Comparison of ENCODE assay signal across 1 cellular context in the genomic region with DNA sequence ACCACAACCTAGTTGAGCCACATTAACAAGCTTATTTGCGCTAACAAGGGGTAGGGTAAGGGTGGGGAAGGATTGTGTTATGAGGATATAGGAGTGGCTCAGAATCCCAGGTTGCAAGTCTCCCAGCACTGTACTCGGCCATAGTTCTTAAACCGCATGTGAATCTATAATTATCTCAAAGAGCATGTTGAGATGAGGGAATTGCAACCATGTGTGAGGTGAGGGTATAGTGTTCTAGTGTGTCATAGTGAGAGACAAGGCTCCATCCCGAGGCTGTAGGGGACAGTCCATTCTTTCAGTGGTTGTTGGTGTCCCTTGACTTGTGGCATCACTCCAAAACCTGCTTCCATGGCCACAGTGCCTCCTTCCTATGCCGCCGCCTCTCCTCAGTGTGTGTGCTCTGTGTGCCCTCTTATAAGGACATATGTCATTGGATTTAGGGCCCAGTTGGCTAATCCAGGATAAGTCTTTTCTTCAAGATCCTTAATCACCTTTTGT.
TF ChIP-seq lines count a peak whose summit lies in the region.

No MANE protein-coding gene starts in this region.

TF ChIP-seq in HepG2, 621 proteins besides CTCF, POLR2A, EP300 and RAD21:
- TF ChIP-seq MAFG (CRISPR knock-in tag; IDR thresholded peaks at IDR 0.05) (no peak), SSRP1 (CRISPR knock-in tag; IDR thresholded peaks at IDR 0.05) (peak; percentile 26; the same call in 1 of the 2 replicates)
- TF ChIP-seq, protein P1, sequence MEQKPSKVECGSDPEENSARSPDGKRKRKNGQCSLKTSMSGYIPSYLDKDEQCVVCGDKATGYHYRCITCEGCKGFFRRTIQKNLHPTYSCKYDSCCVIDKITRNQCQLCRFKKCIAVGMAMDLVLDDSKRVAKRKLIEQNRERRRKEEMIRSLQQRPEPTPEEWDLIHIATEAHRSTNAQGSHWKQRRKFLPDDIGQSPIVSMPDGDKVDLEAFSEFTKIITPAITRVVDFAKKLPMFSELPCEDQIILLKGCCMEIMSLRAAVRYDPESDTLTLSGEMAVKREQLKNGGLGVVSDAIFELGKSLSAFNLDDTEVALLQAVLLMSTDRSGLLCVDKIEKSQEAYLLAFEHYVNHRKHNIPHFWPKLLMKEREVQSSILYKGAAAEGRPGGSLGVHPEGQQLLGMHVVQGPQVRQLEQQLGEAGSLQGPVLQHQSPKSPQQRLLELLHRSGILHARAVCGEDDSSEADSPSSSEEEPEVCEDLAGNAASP (CRISPR knock-in tag; IDR thresholded peaks at IDR 0.05; ENCODE audit: borderline replicate concordance): no peak
- TF ChIP-seq, protein P2, sequence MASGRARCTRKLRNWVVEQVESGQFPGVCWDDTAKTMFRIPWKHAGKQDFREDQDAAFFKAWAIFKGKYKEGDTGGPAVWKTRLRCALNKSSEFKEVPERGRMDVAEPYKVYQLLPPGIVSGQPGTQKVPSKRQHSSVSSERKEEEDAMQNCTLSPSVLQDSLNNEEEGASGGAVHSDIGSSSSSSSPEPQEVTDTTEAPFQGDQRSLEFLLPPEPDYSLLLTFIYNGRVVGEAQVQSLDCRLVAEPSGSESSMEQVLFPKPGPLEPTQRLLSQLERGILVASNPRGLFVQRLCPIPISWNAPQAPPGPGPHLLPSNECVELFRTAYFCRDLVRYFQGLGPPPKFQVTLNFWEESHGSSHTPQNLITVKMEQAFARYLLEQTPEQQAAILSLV (CRISPR knock-in tag; IDR thresholded peaks at IDR 0.05; ENCODE audit: borderline replicate concordance): no peak
